In genomic region chr17:42246515-42246914, GRCh38 we compare ENCODE assay signal across 1 cellular context.
A peak's percentile ranks its signal among the peaks of the same experiment; 100 is the strongest.
TF ChIP-seq lines count a peak whose summit lies in the region.

No MANE protein-coding gene starts in this region.

TF ChIP-seq in HepG2, 621 proteins besides CTCF, POLR2A, EP300 and RAD21 (continued from another document and continues in another):
- TF ChIP-seq ZNF512 (CRISPR knock-in tag; IDR thresholded peaks at IDR 0.05) (no peak), ZNF563 (CRISPR knock-in tag; IDR thresholded peaks at IDR 0.05) (no peak), RCOR2 (CRISPR knock-in tag; IDR thresholded peaks at IDR 0.05) (0 out of 2 replicates have a peak, but pooled peaks have one; percentile 23), SAFB2 (CRISPR knock-in tag; IDR thresholded peaks at IDR 0.05; ENCODE audit: borderline replicate concordance, low read depth) (no peak), ZSCAN30 (CRISPR knock-in tag; IDR thresholded peaks at IDR 0.05) (no peak), ZNF713 (CRISPR knock-in tag; IDR thresholded peaks at IDR 0.05) (no peak), ZNF256 (CRISPR knock-in tag; conservative IDR thresholded peaks at IDR 0.05) (no peak), SIN3B (IDR thresholded peaks at IDR 0.05; ENCODE audit: low read length) (no peak), ZNF232 (CRISPR knock-in tag; IDR thresholded peaks at IDR 0.05; ENCODE audit: borderline replicate concordance) (no peak; the same call in 1 of the 2 replicates), REST (IDR thresholded peaks at IDR 0.05; ENCODE audit: borderline replicate concordance in 1 of 2, low read depth in 1 of 2, low read length in 2 of 2) (no peak), SOX6 (IDR thresholded peaks at IDR 0.05) (no peak), SOX6 (CRISPR knock-in tag; IDR thresholded peaks at IDR 0.05) (peak; percentile 44; the same call in 1 of the 2 replicates), ATF4 (CRISPR knock-in tag; IDR thresholded peaks at IDR 0.05) (no peak), MAFK (conservative IDR thresholded peaks at IDR 0.05 in 1 of 2, IDR thresholded peaks at IDR 0.05 in 1 of 2; ENCODE audit: low read length in 2 of 2) (no peak), CC2D1A (CRISPR knock-in tag; IDR thresholded peaks at IDR 0.05) (no peak), TAF15 (IDR thresholded peaks at IDR 0.05; ENCODE audit: low read depth, low read length, poor library complexity, severe bottlenecking) (no peak), ZBTB38 (CRISPR knock-in tag; IDR thresholded peaks at IDR 0.05) (no peak), HDAC2 (CRISPR knock-in tag; IDR thresholded peaks at IDR 0.05) (no peak; the same call in 1 of the 2 replicates), ZNF567 (CRISPR knock-in tag; IDR thresholded peaks at IDR 0.05; ENCODE audit: borderline replicate concordance) (no peak), CCAR2 (optimal IDR thresholded peaks at IDR 0.05; ENCODE audit: low read depth, low read length) (no peak), LRRFIP1 (CRISPR knock-in tag; conservative IDR thresholded peaks at IDR 0.05) (no peak), ZNF10 (CRISPR knock-in tag; IDR thresholded peaks at IDR 0.05; ENCODE audit: borderline replicate concordance, low read depth) (no peak), TFDP2 (CRISPR knock-in tag; IDR thresholded peaks at IDR 0.05) (no peak), HNRNPL (IDR thresholded peaks at IDR 0.05; ENCODE audit: low read depth, low read length) (no peak), ZXDC (CRISPR knock-in tag; IDR thresholded peaks at IDR 0.05) (no peak), ZNF770 (CRISPR knock-in tag; IDR thresholded peaks at IDR 0.05) (no peak), GPN1 (CRISPR knock-in tag; IDR thresholded peaks at IDR 0.05; ENCODE audit: borderline replicate concordance) (no peak), ZBTB21 (CRISPR knock-in tag; IDR thresholded peaks at IDR 0.05) (no peak), SMYD3 (CRISPR knock-in tag; IDR thresholded peaks at IDR 0.05) (no peak), ZHX1 (CRISPR knock-in tag; IDR thresholded peaks at IDR 0.05; ENCODE audit: low read depth) (no peak), ZMYM3 (CRISPR knock-in tag; IDR thresholded peaks at IDR 0.05) (0 out of 2 replicates have a peak, but pooled peaks have one; percentile 33), SMARCE1 (IDR thresholded peaks at IDR 0.05; ENCODE audit: borderline replicate concordance) (no peak), ZNF691 (CRISPR knock-in tag; IDR thresholded peaks at IDR 0.05; ENCODE audit: borderline replicate concordance, low read depth) (no peak), SOX13 (IDR thresholded peaks at IDR 0.05) (no peak), SOX13 (CRISPR knock-in tag; conservative IDR thresholded peaks at IDR 0.05 in 1 of 2, IDR thresholded peaks at IDR 0.05 in 1 of 2) (peak in 1 of 2 experiments; percentile 25; a peak in 1 of 4 replicates), ZSCAN9 (CRISPR knock-in tag; IDR thresholded peaks at IDR 0.05; ENCODE audit: borderline replicate concordance) (no peak), ERF (CRISPR knock-in tag; IDR thresholded peaks at IDR 0.05) (0 out of 2 replicates have a peak, but pooled peaks have one; percentile 29), U2AF2 (IDR thresholded peaks at IDR 0.05; ENCODE audit: low read depth, low read length) (no peak)
